8 cellular contexts compared by ENCODE assay signal in genomic region chr20:47610247-47610944, GRCh38.
DNase-seq lines count a peak whose midpoint lies in the region; ATAC-seq, FAIRE-seq and TF ChIP-seq lines count a peak whose summit lies in the region.

No MANE protein-coding gene starts in this region.

- H3K36me3 ChIP-seq in thoracic aorta (no peaks in the 10 kb centered on the region), kidney (ENCODE audit: control insufficient read depth in 1 of 2, insufficient read depth in 2 of 2, low read length in 2 of 2) (no peaks in the 10 kb centered on the region)

- FAIRE-seq in kidney (lab: Jason Lieb, UNC), result no peak

- H3K9me3 ChIP-seq in thoracic aorta, result no peaks in the 10 kb centered on the region
- no peaks in the 10 kb centered on the region for H3K9me3 ChIP-seq in kidney (ENCODE audit: control insufficient read depth in 1 of 2, low read length in 2 of 2)

- intact Hi-C loops in natural killer cell (cut with micrococcal nuclease) (loop anchor here (2.0 kb wide), 1 partner anchor 124 kb away; no protein-coding TSS in a partner anchor), kidney (cut with DNase I) (no loop called here)

- H3K27ac ChIP-seq in thoracic aorta, result peak overlapping the region in 1 of 2 donors; percentile 46
- H3K27ac ChIP-seq in kidney (ENCODE audit: low read depth in 2 of 2, low read length in 2 of 2), result no peak overlapping the region

- TF ChIP-seq CTCF in WTC11 (IDR thresholded peaks at IDR 0.05), result no peak
- no peak for TF ChIP-seq CTCF in cardiac fibroblast (IDR thresholded peaks at IDR 0.05; ENCODE audit: low read depth, low read length)
- TF ChIP-seq CTCF in natural killer cell (IDR thresholded peaks at IDR 0.05), result no peak
- no peak for TF ChIP-seq CTCF in thoracic aorta (IDR thresholded peaks at IDR 0.05)
- TF ChIP-seq CTCF in kidney (IDR thresholded peaks at IDR 0.05; ENCODE audit: borderline replicate concordance, extremely low read depth, insufficient read depth), result no peak

- CTCF ChIA-PET in WTC11 (lab: Charles Lee), result interaction anchor here (0.5 to 0.8 kb wide), 3 partner anchors 75 to 914 kb away, joined by 3 to 4 read pairs (median 3); no protein-coding TSS in a partner anchor

- H3K27ac Mint-ChIP-seq in WTC11 (no peak overlapping the region), natural killer cell (peak overlapping the region; percentile 82 to 89)

- H3K4me1 ChIP-seq in thoracic aorta (ENCODE audit: control insufficient read depth in 1 of 2, low read depth in 2 of 2) (peaks cover 15 to 30% of the 10 kb centered on the region in 2 donors), kidney (ENCODE audit: control insufficient read depth in 1 of 2, insufficient read depth in 1 of 2, low read depth in 1 of 2, low read length in 2 of 2) (peaks cover 0 to 2% of the 10 kb centered on the region in 2 donors)

- H3K36me3 Mint-ChIP-seq in WTC11 (no peaks in the 10 kb centered on the region), natural killer cell (no peaks in the 10 kb centered on the region)

- H3K4me3 ChIP-seq in cardiac fibroblast (replicated peaks in 1 of 2; ENCODE audit: low read depth in 2 of 2, low read length in 2 of 2) (no peak overlapping the region), thoracic aorta (no peak overlapping the region), kidney (ENCODE audit: low read length in 2 of 2) (no peak overlapping the region)

- H3K27me3 ChIP-seq in thoracic aorta (replicated peaks; ENCODE audit: insufficient read depth), result no peaks in the 10 kb centered on the region

- H3K9ac ChIP-seq in kidney (ENCODE audit: low read length in 2 of 2), result no peak overlapping the region

- H3K27me3 Mint-ChIP-seq in WTC11 (ENCODE audit: low read depth) (no peaks in the 10 kb centered on the region; the same call in 1 of the 2 replicates), natural killer cell (ENCODE audit: low read depth in 2 of 2) (no peaks in the 10 kb centered on the region)

- no peaks in the 10 kb centered on the region for H3K9me3 Mint-ChIP-seq in WTC11
- H3K9me3 Mint-ChIP-seq in natural killer cell, result no peaks in the 10 kb centered on the region

- H3K4me3 Mint-ChIP-seq in WTC11, result no peak overlapping the region
- H3K4me3 Mint-ChIP-seq in natural killer cell, result peak overlapping the region; percentile 33

- ATAC-seq in HG03354 (IDR thresholded peaks at IDR 0.05; ENCODE audit: poor library complexity, severe bottlenecking, unreplicated experiment) (peak; percentile 71), WTC11 (no peak), natural killer cell (peak; percentile 89 to 95 (median 93)), thoracic aorta (ENCODE audit: insufficient number of reproducible peaks, low FRiP score, low read depth) (peak; percentile 94), HG02884 (IDR thresholded peaks at IDR 0.05; ENCODE audit: unreplicated experiment) (no peak)

- POLR2A ChIA-PET in WTC11 (lab: Charles Lee), result no interaction called here

- DNase-seq in ELR (ENCODE audit: low read depth), result peak; percentile 87
- no peak for DNase-seq in WTC11 (ENCODE audit: low spot score)
- DNase-seq in cardiac fibroblast (ENCODE audit: low read depth in 2 of 2), result peak; percentile 83 to 90
- peak; percentile 57 for DNase-seq in natural killer cell
- DNase-seq in thoracic aorta (ENCODE audit: low spot score), result peak; percentile 40
- DNase-seq in kidney, result no peak

- H3K4me1 Mint-ChIP-seq in WTC11 (peaks cover 2% of the 10 kb centered on the region; the same call in 1 of the 2 replicates), natural killer cell (peaks cover 37 to 48% of the 10 kb centered on the region in 2 donors)

TF ChIP-seq in WTC11, 78 proteins besides CTCF, POLR2A, EP300 and RAD21:
- TF ChIP-seq ATF6 (CRISPR knock-in tag; IDR thresholded peaks at IDR 0.05) (no peak), ZNF121 (CRISPR knock-in tag; IDR thresholded peaks at IDR 0.05) (peak; percentile 60)

Comparison
In these comparisons a context has a peak if more than half of its experiments do, and no peak if none do; other contexts are left out.
1. DNase-seq: peak in ELR (single experiment), cardiac fibroblast (2 of 2), natural killer cell (single experiment) and thoracic aorta (single experiment); none in WTC11 (single experiment) and kidney (single experiment).
2. ATAC-seq: peak in HG03354 (single experiment), natural killer cell (3 of 3) and thoracic aorta (single experiment); none in WTC11 (single experiment) and HG02884 (single experiment).